1 cellular context compared by ENCODE assay signal in the genomic region with DNA sequence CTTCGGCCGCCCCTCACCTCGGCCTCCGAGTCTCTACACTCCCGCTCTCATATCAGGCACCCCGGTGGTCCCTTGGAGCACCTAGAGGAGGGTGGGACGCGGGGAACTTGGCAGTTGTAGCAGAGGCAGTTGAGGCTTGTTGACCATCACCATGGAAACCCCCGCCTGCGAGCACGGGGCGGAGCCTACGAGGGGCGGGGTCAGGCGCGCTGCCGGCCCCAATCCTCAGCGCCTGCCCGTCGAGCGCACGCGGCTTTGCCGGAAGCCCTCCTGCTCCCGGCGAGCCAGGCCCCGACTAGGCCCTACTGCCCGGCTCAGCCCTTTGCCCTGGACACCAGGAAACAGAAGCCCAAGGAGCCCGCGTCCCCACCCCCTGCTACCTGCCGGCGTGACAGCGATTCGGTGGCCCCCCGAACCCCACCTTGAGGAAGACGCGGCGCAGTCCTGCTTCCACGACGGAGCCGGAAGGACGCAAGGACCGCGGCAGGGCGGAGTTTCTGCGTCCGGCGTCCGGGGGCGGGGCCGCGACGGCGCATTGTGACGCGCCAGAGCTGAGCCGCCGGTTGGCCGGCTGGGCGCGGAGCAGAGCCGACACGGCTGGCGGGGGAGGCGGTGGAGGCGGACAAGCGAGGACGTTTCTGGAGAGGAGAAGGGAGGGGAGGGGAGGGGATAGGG.
TF ChIP-seq lines count a peak whose summit lies in the region.

A gene with protein sequence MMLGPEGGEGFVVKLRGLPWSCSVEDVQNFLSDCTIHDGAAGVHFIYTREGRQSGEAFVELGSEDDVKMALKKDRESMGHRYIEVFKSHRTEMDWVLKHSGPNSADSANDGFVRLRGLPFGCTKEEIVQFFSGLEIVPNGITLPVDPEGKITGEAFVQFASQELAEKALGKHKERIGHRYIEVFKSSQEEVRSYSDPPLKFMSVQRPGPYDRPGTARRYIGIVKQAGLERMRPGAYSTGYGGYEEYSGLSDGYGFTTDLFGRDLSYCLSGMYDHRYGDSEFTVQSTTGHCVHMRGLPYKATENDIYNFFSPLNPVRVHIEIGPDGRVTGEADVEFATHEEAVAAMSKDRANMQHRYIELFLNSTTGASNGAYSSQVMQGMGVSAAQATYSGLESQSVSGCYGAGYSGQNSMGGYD (minus strand): TSS at position 477 of the 675 bp plus-strand sequence. CDS start 21,302 bp downstream, outside the sequence.

TF ChIP-seq in GM23338, 12 proteins besides CTCF, POLR2A, EP300 and RAD21:
- TF ChIP-seq POLR2AphosphoS5 (IDR thresholded peaks at IDR 0.05; ENCODE audit: low read depth), result peak; percentile 91
- TF ChIP-seq CREB1 (CRISPR knock-in tag; IDR thresholded peaks at IDR 0.05; ENCODE audit: low read depth), result peak; percentile 89
- TF ChIP-seq, protein P1, sequence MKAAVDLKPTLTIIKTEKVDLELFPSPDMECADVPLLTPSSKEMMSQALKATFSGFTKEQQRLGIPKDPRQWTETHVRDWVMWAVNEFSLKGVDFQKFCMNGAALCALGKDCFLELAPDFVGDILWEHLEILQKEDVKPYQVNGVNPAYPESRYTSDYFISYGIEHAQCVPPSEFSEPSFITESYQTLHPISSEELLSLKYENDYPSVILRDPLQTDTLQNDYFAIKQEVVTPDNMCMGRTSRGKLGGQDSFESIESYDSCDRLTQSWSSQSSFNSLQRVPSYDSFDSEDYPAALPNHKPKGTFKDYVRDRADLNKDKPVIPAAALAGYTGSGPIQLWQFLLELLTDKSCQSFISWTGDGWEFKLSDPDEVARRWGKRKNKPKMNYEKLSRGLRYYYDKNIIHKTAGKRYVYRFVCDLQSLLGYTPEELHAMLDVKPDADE (IDR thresholded peaks at IDR 0.05), result 0 out of 2 replicates have a peak, but pooled peaks have one; percentile 56
- TF ChIP-seq ZNF331 (CRISPR knock-in tag; IDR thresholded peaks at IDR 0.05; ENCODE audit: low read depth), result no peak
